20 cellular contexts compared by ENCODE assay signal in the genomic region with DNA sequence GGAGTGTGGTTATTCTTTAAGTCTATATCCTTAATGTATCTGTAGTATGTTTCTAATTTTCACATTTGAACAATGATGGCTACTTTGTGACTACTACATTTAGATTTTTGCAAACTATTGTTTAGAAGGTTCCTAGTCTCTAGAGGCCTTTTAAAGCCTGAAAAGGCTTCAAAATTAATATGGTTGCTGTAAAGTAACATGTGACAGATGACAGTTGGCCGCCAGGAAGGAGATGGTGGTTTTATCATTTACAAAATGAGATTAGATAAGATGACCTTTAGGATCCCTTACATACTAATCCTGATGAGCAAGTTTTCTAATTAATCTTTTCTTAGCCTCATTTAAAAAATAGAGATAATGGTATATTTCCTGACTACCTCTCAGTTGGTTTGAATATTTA. TPM values are rescaled to one million over a fixed set of nuclear protein-coding genes. Genes with fewer than 3 reads are reported as not detected.
DNase-seq lines count a peak whose midpoint lies in the region; ATAC-seq, FAIRE-seq and TF ChIP-seq lines count a peak whose summit lies in the region.
"Had no signal": no experiment of that assay in that cellular context is flagged by ENCODE, and none has a peak within 500 bp of the region (broad histone marks: within the 10 kb centered on the region; RNA-seq: fewer than 3 reads in every experiment).

No MANE protein-coding gene starts in this region.

- no peak overlapping the region for H2BK5ac ChIP-seq in trophoblast cell (ENCODE audit: low read depth, low read length, poor library complexity)

- H3K79me2 ChIP-seq in DND-41 (ENCODE audit: insufficient read depth, low read length) (peaks cover 100% of the 10 kb centered on the region), trophoblast cell (ENCODE audit: control insufficient read depth, insufficient read depth, low read length, poor library complexity) (peaks cover 19% of the 10 kb centered on the region)

- no peak overlapping the region for H4K8ac ChIP-seq in trophoblast cell (ENCODE audit: low read depth, low read length)

- H3K79me1 ChIP-seq in trophoblast cell (ENCODE audit: low read length), result no peaks in the 10 kb centered on the region

- no peaks in the 10 kb centered on the region for H3K9me3 Mint-ChIP-seq in activated T-helper 17 cell treated with anti-CD3 and anti-CD28 coated beads, Interleukin-2, amount 50 U/mL, for 72 hours

- no peak overlapping the region for H3K27ac Mint-ChIP-seq in activated T-helper 17 cell treated with anti-CD3 and anti-CD28 coated beads, Interleukin-2, amount 50 U/mL, for 72 hours

- peaks cover 12% of the 10 kb centered on the region for H3K36me3 Mint-ChIP-seq in activated T-helper 17 cell treated with anti-CD3 and anti-CD28 coated beads, Interleukin-2, amount 50 U/mL, for 72 hours (ENCODE audit: low read depth)

- no peak overlapping the region for H4K91ac ChIP-seq in trophoblast cell (ENCODE audit: low read depth, low read length)

- H3K23ac ChIP-seq in trophoblast cell (ENCODE audit: low read length), result no peak overlapping the region

- no peak overlapping the region for H3K18ac ChIP-seq in trophoblast cell (ENCODE audit: low read length)

- H3K27me3 ChIP-seq in DND-41 (ENCODE audit: insufficient read depth, low read length, poor library complexity), result no peaks in the 10 kb centered on the region
- H3K27me3 ChIP-seq in trophoblast cell (ENCODE audit: insufficient read depth, low read length), result no peaks in the 10 kb centered on the region
- no peaks in the 10 kb centered on the region for H3K27me3 ChIP-seq in BE2C
- H3K27me3 ChIP-seq: MG63 had no signal

- no peak overlapping the region for H3K9ac ChIP-seq in DND-41 (ENCODE audit: low read depth, low read length)
- no peak overlapping the region for H3K9ac ChIP-seq in trophoblast cell (ENCODE audit: low read length)
- H3K9ac ChIP-seq: SK-N-SH had no signal

- ATAC-seq in DND-41 (ENCODE audit: insufficient read depth, low read depth), result no peak
- ATAC-seq in activated T-helper 17 cell treated with anti-CD3 and anti-CD28 coated beads, Interleukin-2, amount 50 U/mL, for 72 hours (replicated peaks), result no peak
- no peak for ATAC-seq in HG03139 (IDR thresholded peaks at IDR 0.05; ENCODE audit: unreplicated experiment)

- 0 out of 2 replicates have a peak overlapping the region, but pooled peaks have one; percentile 18 for H3K27ac ChIP-seq in DND-41 (ENCODE audit: low read length)
- no peak overlapping the region for H3K27ac ChIP-seq in trophoblast cell (ENCODE audit: low read depth, low read length)
- H3K27ac ChIP-seq: C4-2B had no signal

- TF ChIP-seq CTCF in DND-41 (IDR thresholded peaks at IDR 0.05; ENCODE audit: borderline replicate concordance, extremely low read depth, low read length, poor library complexity, severe bottlenecking), result no peak
- no peak for TF ChIP-seq CTCF in BE2C (IDR thresholded peaks at IDR 0.05; ENCODE audit: low read depth, low read length)

- H4K12ac ChIP-seq in trophoblast cell (ENCODE audit: low read depth, low read length), result no peak overlapping the region

- WGBS in trophoblast cell (ENCODE audit: extremely low coverage, insufficient coverage, insufficient read length), result no CpG with 5 or more reads among the region's 1 CpG

- H3K27me3 Mint-ChIP-seq in activated T-helper 17 cell treated with anti-CD3 and anti-CD28 coated beads, Interleukin-2, amount 50 U/mL, for 72 hours, result no peaks in the 10 kb centered on the region

- H3K4me1 Mint-ChIP-seq in activated T-helper 17 cell treated with anti-CD3 and anti-CD28 coated beads, Interleukin-2, amount 50 U/mL, for 72 hours, result peaks cover 42% of the 10 kb centered on the region

- H3K14ac ChIP-seq in trophoblast cell (ENCODE audit: low read length), result no peak overlapping the region

- H4K20me1 ChIP-seq in DND-41 (ENCODE audit: insufficient read depth, low read length), result peaks cover 94% of the 10 kb centered on the region

- H3K4me1 ChIP-seq in DND-41 (ENCODE audit: insufficient read depth, low read length) (0 out of 2 replicates have a peak, but pooled peaks cover 4% of the 10 kb centered on the region), trophoblast cell (ENCODE audit: control insufficient read depth in 1 of 2, insufficient read depth in 2 of 2, low read length in 2 of 2) (peaks cover 0 to 2% of the 10 kb centered on the region in 2 experiments), BE2C (peaks cover 2% of the 10 kb centered on the region; the same call in 1 of the 2 replicates)

- no peaks in the 10 kb centered on the region for H3K9me3 ChIP-seq in DND-41 (ENCODE audit: insufficient read depth, low read length, severe bottlenecking)
- H3K9me3 ChIP-seq in trophoblast cell (ENCODE audit: insufficient read depth, low read depth, low read length), result no peaks in the 10 kb centered on the region
- no peaks in the 10 kb centered on the region for H3K9me3 ChIP-seq in BE2C
- H3K9me3 ChIP-seq: MG63, SK-N-SH had no signal

- H3K36me3 ChIP-seq in DND-41 (ENCODE audit: insufficient read depth, low read length) (peaks cover 11% of the 10 kb centered on the region), trophoblast cell (ENCODE audit: control insufficient read depth in 1 of 2, insufficient read depth in 2 of 2, low read length in 2 of 2) (peaks cover 0 to 2% of the 10 kb centered on the region in 2 experiments), BE2C (no peaks in the 10 kb centered on the region; the same call in 1 of the 2 replicates)

- FAIRE-seq in frontal cortex (lab: Jason Lieb, UNC), result no peak
- FAIRE-seq: GM12891, H54 had no signal

- peak overlapping the region; percentile 96 for H3K4ac ChIP-seq in trophoblast cell (ENCODE audit: low read depth, low read length)

- no peak overlapping the region for H2BK120ac ChIP-seq in trophoblast cell (ENCODE audit: insufficient read depth, low read length, poor library complexity)

- H3K4me3 ChIP-seq in DND-41 (ENCODE audit: low read depth in 1 of 2, low read length in 2 of 2) (no peak overlapping the region), trophoblast cell (ENCODE audit: low read depth, low read length) (no peak overlapping the region), BE2C (ENCODE audit: low read depth, low read length) (no peak overlapping the region)
- H3K4me3 ChIP-seq: MG63 had no signal

- no peak overlapping the region for H2BK12ac ChIP-seq in trophoblast cell (ENCODE audit: low read length)

- no peak overlapping the region for H2AK5ac ChIP-seq in trophoblast cell (ENCODE audit: low read length)

- H3K4me3 Mint-ChIP-seq in activated T-helper 17 cell treated with anti-CD3 and anti-CD28 coated beads, Interleukin-2, amount 50 U/mL, for 72 hours, result peak overlapping the region; percentile 26

- DNase-seq in DND-41 (no peak), NCI-H82 treated with DMSO at 0.1 percent for 48 hours (lab: John Stamatoyannopoulos, UW; ENCODE audit: unreplicated experiment) (peak; percentile 36), trophoblast cell (no peak), BE2C (no peak), midbrain (lab: John Stamatoyannopoulos, UW) (no peak), frontal cortex (ENCODE audit: low spot score in 2 of 2) (no peak)
- DNase-seq: AML-193, DMS79, MG63, NCI-H1092, NCI-H1436, NCI-H1930, NCI-H69, SIG-M5, SK-N-SH had no signal

- H2AFZ ChIP-seq in DND-41 (ENCODE audit: low read depth, low read length) (no peak overlapping the region), trophoblast cell (ENCODE audit: insufficient read depth, low read length, poor library complexity) (no peak overlapping the region)

- H3K4me2 ChIP-seq in DND-41 (ENCODE audit: insufficient read depth, low read length) (no peak overlapping the region), trophoblast cell (ENCODE audit: low read length) (no peak overlapping the region)
- H3K4me2 ChIP-seq: SK-N-SH had no signal

RNA-seq across cellular contexts. Expression of a gene that starts 18.8 kb away (rescaled TPM):
- total RNA-seq in activated T-helper 17 cell treated with anti-CD3 and anti-CD28 coated beads, Interleukin-2, amount 50 U/mL, for 72 hours, result 10 to 100 TPM; 25.9 to 29.9 TPM
- polyA plus RNA-seq in trophoblast cell (2013), result 24.2 and 25.5 TPM in 2 replicates
- polyA plus RNA-seq in BE2C (2012; ENCODE audit: insufficient read depth, insufficient read length, low read depth), result 26.6 TPM
- total RNA-seq in frontal cortex, result 89.7 TPM
